In the genomic region with DNA sequence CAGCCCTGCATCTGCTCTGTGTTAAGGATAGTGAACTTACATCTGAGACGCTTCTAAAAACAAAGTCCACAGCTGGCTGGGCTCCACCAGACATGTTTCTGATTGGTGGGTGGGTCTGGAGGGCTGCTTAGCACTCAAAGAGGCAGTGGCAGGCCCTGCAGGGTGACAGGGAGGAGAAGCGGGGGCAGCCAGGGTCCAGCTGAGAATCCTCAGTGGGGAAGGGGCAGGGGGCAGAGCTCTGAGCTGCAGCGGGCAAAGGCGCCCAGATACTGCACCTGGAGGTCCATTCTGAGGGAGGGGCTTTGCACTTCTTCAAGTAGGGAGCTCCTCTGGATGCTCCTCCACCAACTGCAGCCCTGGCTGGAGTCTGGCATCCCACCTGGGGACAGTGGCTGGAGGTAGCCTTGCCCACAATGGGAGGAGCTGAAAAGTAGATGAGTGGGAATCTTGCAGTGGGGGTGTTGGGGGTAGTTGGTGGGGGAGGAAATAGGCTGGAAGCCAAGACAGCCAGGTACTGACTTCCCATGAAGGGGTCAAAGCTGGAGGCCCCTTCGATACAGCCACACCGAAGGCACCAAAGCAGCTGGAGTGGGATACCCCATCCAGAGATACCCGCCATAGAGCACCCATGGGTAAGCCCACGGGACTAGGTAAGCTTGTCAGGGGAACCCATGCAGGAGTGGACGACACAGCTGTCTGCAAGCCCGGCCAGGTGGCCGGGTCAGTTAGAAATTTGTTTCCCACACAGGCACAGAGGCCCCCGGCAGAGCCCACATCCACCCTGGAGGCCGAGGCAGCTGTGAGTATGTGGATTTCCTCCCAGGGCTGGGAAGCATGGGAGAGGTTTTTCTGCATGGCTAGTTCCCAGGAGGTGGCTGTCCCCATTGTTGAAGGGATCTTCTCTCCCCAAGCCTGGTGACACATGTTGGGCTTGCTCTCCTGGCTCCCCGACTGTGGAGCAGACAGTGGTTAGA, we compare ENCODE assay signal across 22 cellular contexts. TPM values are rescaled to one million over a fixed set of nuclear protein-coding genes. Genes with fewer than 3 reads are reported as not detected.
"Had no signal": no experiment of that assay in that cellular context is flagged by ENCODE, and none has a peak within 500 bp of the region (broad histone marks: within the 10 kb centered on the region; RNA-seq: fewer than 3 reads in every experiment).

No MANE protein-coding gene starts in this region.

- H3K4me3 ChIP-seq: heart right ventricle, lung, skin epidermis, tibial nerve had no signal

- ATAC-seq: activated naive CD8-positive, alpha-beta T cell treated with anti-CD3 and anti-CD28 coated beads, Interleukin-2, amount 50 U/mL, for 24 hours; left colon; right cardiac atrium had no signal

- H3K4me3 Mint-ChIP-seq: activated naive CD4-positive, alpha-beta T cell treated with anti-CD3 and anti-CD28 coated beads for 36 hours; activated naive CD8-positive, alpha-beta T cell treated with anti-CD3 and anti-CD28 coated beads, Interleukin-2, amount 50 U/mL, for 24 hours; mesothelial cell of epicardium had no signal

- H3K27ac Mint-ChIP-seq: activated naive CD4-positive, alpha-beta T cell treated with anti-CD3 and anti-CD28 coated beads for 36 hours; activated naive CD8-positive, alpha-beta T cell treated with anti-CD3 and anti-CD28 coated beads, Interleukin-2, amount 50 U/mL, for 24 hours; mesothelial cell of epicardium had no signal

- H3K4me1 Mint-ChIP-seq: mesothelial cell of epicardium had no signal

- H3K27ac ChIP-seq: epithelial cell of prostate, heart right ventricle, skin epidermis, tibial nerve had no signal

- H3K36me3 Mint-ChIP-seq: mesothelial cell of epicardium had no signal

- H3K36me3 ChIP-seq: heart right ventricle, tibial nerve had no signal

- DNase-seq: activated CD4-positive, alpha-beta T cell treated with anti-CD3 and anti-CD28 coated beads, Interleukin-2, amount 50 U/mL, for 1 hour; activated naive CD8-positive, alpha-beta T cell treated with anti-CD3 and anti-CD28 coated beads, Interleukin-2, amount 50 U/mL, for 24 hours; aorta; cerebellar nuclear complex; dermis blood vessel endothelial cell; heart right ventricle; left colon; nucleus accumbens; right cardiac atrium; stimulated activated CD4-positive, alpha-beta T cell treated with anti-CD3 and anti-CD28 coated beads, Interleukin-15, amount 100 ng/mL, for 24 hours; stimulated activated CD4-positive, alpha-beta T cell treated with anti-CD3 and anti-CD28 coated beads, Interleukin-4, amount 100 ng/mL, for 24 hours; stimulated activated naive CD4-positive, alpha-beta T cell had no signal

- H3K4me1 ChIP-seq: tibial nerve had no signal

RNA-seq across cellular contexts. Expression of gene PRR23E, which starts 28.4 kb away (rescaled TPM):
- total RNA-seq: activated CD8-positive, alpha-beta memory T cell treated with anti-CD3 and anti-CD28 coated beads for 36 hours; activated naive CD4-positive, alpha-beta T cell treated with anti-CD3 and anti-CD28 coated beads for 36 hours; aorta; dermis blood vessel endothelial cell; frontal cortex; heart right ventricle; left colon; lung; mesothelial cell of epicardium; posterior vena cava; right cardiac atrium; subcutaneous adipose tissue; tibial nerve had no signal
